10 cellular contexts compared by ENCODE assay signal in the genomic region with DNA sequence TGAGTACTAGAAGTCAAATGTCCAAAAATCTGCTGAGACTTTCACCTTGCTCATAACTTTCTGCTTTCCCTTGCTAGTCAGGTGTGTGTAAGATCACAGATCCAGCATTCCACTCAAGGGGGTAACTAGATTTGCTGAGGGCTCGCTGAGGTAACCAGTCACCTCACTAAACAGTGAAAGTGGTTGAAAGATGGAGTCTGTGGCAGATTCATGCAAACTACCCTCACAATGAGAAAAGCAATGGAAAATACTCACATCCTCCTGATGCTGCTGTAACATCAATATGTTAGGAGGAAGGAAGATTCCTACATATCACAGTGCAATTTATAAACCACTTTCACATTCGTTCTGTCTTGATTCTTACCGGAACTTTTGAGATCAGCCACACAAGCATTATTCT.
DNase-seq lines count a peak whose midpoint lies in the region; ATAC-seq, FAIRE-seq and TF ChIP-seq lines count a peak whose summit lies in the region.
"Had no signal": no experiment of that assay in that cellular context is flagged by ENCODE, and none has a peak within 500 bp of the region (broad histone marks: within the 10 kb centered on the region; RNA-seq: fewer than 3 reads in every experiment).

No MANE protein-coding gene starts in this region.

- intact Hi-C loops in posterior cingulate gyrus (cut with DNase I) (no loop called here), heart right ventricle (cut with DNase I) (loop anchor here in 2 of 10 donors (10.0 kb wide), 2 partner anchors 135 to 145 kb away; no protein-coding TSS in a partner anchor)

- peaks cover 8% of the 10 kb centered on the region for H3K36me3 Mint-ChIP-seq in central memory CD8-positive, alpha-beta T cell (ENCODE audit: insufficient read depth)

- peaks cover 0 to 6% (median 2%) of the 10 kb centered on the region in 11 donors for H3K9me3 ChIP-seq in heart right ventricle

- H3K36me3 ChIP-seq in heart right ventricle, result no peaks in the 10 kb centered on the region

- peaks cover 29% of the 10 kb centered on the region for H3K4me1 Mint-ChIP-seq in central memory CD8-positive, alpha-beta T cell

- no peak for DNase-seq in GM12892 (ENCODE audit: insufficient read length)
- DNase-seq in central memory CD8-positive, alpha-beta T cell (ENCODE audit: low spot score in 2 of 2), result no peak
- no peak for DNase-seq in posterior cingulate gyrus
- DNase-seq in activated CD8-positive, alpha-beta memory T cell treated with anti-CD3 and anti-CD28 coated beads, Interleukin-2, amount 50 U/mL, for 4 hours, result no peak
- no peak for DNase-seq in heart right ventricle
- DNase-seq in SKM-1 treated with dmso at 0.1 percent for 144 hours (lab: John Stamatoyannopoulos, UW; ENCODE audit: unreplicated experiment), result no peak
- DNase-seq: NCI-H187, occipital lobe had no signal

- H3K4me3 Mint-ChIP-seq in central memory CD8-positive, alpha-beta T cell, result peak overlapping the region; percentile 80

- FAIRE-seq in GM12892 (lab: Jason Lieb, UNC), result peak; percentile 72

- no peaks in the 10 kb centered on the region for H3K9me3 Mint-ChIP-seq in central memory CD8-positive, alpha-beta T cell

- 86 to 94% methylated on average over 3 of the region's 3 CpGs for WGBS in heart right ventricle, 2 donors

- no peak overlapping the region for H3K4me3 ChIP-seq in heart right ventricle

- H3K4me1 ChIP-seq in heart right ventricle, result peaks cover 0 to 70% (median 7%) of the 10 kb centered on the region in 9 donors

- ATAC-seq in GM21423 (IDR thresholded peaks at IDR 0.05; ENCODE audit: unreplicated experiment), result peak; percentile 46
- peak; percentile 32 for ATAC-seq in HG03442 (IDR thresholded peaks at IDR 0.05; ENCODE audit: unreplicated experiment)
- ATAC-seq in central memory CD8-positive, alpha-beta T cell (replicated peaks; ENCODE audit: extremely low read depth, poor library complexity, severe bottlenecking), result peak; percentile 37
- ATAC-seq in heart right ventricle, result no peak

- peak overlapping the region in 1 of 10 donors; percentile 83 for H3K27ac ChIP-seq in heart right ventricle

- peak overlapping the region; percentile 91 for H3K27ac Mint-ChIP-seq in central memory CD8-positive, alpha-beta T cell (ENCODE audit: low read depth)

- TF ChIP-seq CTCF in heart right ventricle (IDR thresholded peaks at IDR 0.05), result no peak

- no peak for TF ChIP-seq POLR2A in GM12892 (IDR thresholded peaks at IDR 0.05; ENCODE audit: low read depth, low read length)

- H3K27me3 Mint-ChIP-seq in central memory CD8-positive, alpha-beta T cell, result no peaks in the 10 kb centered on the region

- H3K27me3 ChIP-seq in heart right ventricle, result no peaks in the 10 kb centered on the region

Comparison
In these comparisons a context has a peak if more than half of its experiments do, and no peak if none do; other contexts are left out.
1. ATAC-seq: peak in GM21423 (single experiment), HG03442 (single experiment) and central memory CD8-positive, alpha-beta T cell (single experiment); none in heart right ventricle (0 of 8).